Comparison of ENCODE assay signal across 1 cellular context in the genomic region with DNA sequence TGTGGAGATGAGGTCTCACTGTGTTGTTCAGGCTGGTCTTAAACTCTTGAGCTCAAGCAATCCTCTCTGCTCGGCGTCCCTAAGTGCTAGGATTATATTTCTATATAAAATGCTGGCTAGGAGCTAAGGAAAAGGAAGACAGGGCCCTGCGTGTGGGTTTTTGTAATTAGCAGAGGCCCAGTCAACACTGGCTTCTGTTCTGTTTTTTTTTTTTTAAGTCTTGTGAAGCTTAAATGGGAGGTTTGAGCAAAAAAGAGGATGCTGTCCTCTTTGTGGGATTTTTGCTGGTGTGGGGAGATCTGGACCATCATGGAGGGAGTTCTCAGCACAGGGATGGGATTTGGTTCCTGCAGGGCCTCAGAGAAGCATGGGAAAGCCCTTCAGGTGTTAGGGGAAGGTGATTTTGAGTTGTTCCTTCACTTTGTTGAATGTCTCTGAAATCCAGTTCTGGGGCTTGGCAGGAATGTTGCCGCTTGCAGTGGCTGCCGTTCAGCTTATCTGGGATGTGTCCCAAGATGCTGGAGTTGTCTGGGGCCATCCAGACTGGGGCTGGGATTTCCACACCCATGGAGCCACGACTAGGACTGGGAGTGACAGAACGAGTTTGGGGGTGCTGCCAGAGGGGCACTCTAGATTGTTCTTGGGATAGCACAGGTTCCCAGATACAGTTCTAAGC.
A peak's percentile ranks its signal among the peaks of the same experiment; 100 is the strongest.
TF ChIP-seq lines count a peak whose summit lies in the region.

No MANE protein-coding gene starts in this region.

TF ChIP-seq in GM12878, 131 proteins besides CTCF, POLR2A, EP300 and RAD21:
- TF ChIP-seq TCF3 (IDR thresholded peaks at IDR 0.05; ENCODE audit: borderline replicate concordance, insufficient read depth, low read depth, low read length) (no peak), YBX1 (IDR thresholded peaks at IDR 0.05) (no peak), POLR2AphosphoS2 (IDR thresholded peaks at IDR 0.05; ENCODE audit: low read depth, low read length) (peak; percentile 42; the same call in 1 of the 2 replicates), KLF5 (IDR thresholded peaks at IDR 0.05; ENCODE audit: partially characterized antibody) (no peak), POLR2AphosphoS5 (IDR thresholded peaks at IDR 0.05; ENCODE audit: low read length) (peak; percentile 43), MEF2B (IDR thresholded peaks at IDR 0.05; ENCODE audit: partially characterized antibody, poor library complexity, severe bottlenecking) (no peak), BACH1 (IDR thresholded peaks at IDR 0.05; ENCODE audit: borderline replicate concordance) (no peak), ZBED1 (IDR thresholded peaks at IDR 0.05; ENCODE audit: borderline replicate concordance) (0 out of 2 replicates have a peak, but pooled peaks have one; percentile 18), IKZF1 (conservative IDR thresholded peaks at IDR 0.05) (no peak)
- TF ChIP-seq, protein P1, sequence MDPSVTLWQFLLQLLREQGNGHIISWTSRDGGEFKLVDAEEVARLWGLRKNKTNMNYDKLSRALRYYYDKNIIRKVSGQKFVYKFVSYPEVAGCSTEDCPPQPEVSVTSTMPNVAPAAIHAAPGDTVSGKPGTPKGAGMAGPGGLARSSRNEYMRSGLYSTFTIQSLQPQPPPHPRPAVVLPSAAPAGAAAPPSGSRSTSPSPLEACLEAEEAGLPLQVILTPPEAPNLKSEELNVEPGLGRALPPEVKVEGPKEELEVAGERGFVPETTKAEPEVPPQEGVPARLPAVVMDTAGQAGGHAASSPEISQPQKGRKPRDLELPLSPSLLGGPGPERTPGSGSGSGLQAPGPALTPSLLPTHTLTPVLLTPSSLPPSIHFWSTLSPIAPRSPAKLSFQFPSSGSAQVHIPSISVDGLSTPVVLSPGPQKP (IDR thresholded peaks at IDR 0.05; ENCODE audit: low read depth, low read length) = no peak
- TF ChIP-seq, protein P2, sequence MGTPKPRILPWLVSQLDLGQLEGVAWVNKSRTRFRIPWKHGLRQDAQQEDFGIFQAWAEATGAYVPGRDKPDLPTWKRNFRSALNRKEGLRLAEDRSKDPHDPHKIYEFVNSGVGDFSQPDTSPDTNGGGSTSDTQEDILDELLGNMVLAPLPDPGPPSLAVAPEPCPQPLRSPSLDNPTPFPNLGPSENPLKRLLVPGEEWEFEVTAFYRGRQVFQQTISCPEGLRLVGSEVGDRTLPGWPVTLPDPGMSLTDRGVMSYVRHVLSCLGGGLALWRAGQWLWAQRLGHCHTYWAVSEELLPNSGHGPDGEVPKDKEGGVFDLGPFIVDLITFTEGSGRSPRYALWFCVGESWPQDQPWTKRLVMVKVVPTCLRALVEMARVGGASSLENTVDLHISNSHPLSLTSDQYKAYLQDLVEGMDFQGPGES (IDR thresholded peaks at IDR 0.05) = no peak
